In the genomic region with DNA sequence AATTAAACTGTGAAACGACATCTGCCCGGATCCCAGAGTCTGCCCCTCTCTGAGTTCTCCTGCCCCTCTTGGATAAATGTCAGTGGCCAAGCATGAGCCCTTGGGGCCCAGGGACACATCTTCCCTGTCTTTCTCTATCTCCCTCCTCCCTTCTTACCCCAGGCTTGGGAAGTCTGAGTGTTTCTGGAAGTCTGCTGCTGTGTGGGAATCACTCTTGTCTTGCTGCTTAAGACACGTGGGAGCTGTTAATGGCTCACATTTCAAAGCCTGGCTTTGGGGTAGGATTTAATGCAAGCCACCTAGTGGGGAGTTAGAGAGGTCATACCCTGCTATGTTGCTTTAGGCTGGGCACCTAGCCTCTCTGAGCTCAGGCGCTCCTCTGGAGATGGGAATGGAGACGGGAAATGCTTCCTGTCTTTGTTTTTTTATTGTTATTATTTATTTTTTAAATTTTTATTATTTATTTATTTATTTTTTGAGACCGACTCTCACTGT, we compare ENCODE assay signal across 1 cellular context.
TF ChIP-seq lines count a peak whose summit lies in the region.

No MANE protein-coding gene starts in this region.

TF ChIP-seq in K562, 482 proteins besides CTCF, POLR2A, EP300 and RAD21 (continued from another document and continues in another):
- TF ChIP-seq JUN (IDR thresholded peaks at IDR 0.05; ENCODE audit: borderline replicate concordance, low read depth, low read length) (peak; percentile 24; the same call in 1 of the 2 replicates), JUN (CRISPR knock-in tag; IDR thresholded peaks at IDR 0.05; ENCODE audit: borderline replicate concordance) (no peak), MXI1 (IDR thresholded peaks at IDR 0.05; ENCODE audit: low read depth, low read length) (0 out of 2 replicates have a peak, but pooled peaks have one; percentile 60), CC2D1A (IDR thresholded peaks at IDR 0.05) (0 out of 2 replicates have a peak, but pooled peaks have one; percentile 18), KAT8 (IDR thresholded peaks at IDR 0.05; ENCODE audit: low read depth) (no peak), CBX3 (IDR thresholded peaks at IDR 0.05; ENCODE audit: borderline replicate concordance in 1 of 2, low read length in 2 of 2) (peak in 1 of 2 experiments; percentile 76; a peak in 1 of 3 replicates), PHB2 (IDR thresholded peaks at IDR 0.05; ENCODE audit: low read depth) (no peak), ETV6 (IDR thresholded peaks at IDR 0.05; ENCODE audit: borderline replicate concordance in 1 of 2, low read depth in 2 of 2, low read length in 1 of 2) (no peak), ETV6 (CRISPR knock-in tag; IDR thresholded peaks at IDR 0.05; ENCODE audit: borderline replicate concordance) (no peak), MEF2A (IDR thresholded peaks at IDR 0.05; ENCODE audit: control insufficient read depth, low read depth, low read length) (no peak), CREM (IDR thresholded peaks at IDR 0.05; ENCODE audit: low read depth) (0 out of 2 replicates have a peak, but pooled peaks have one; percentile 13), NBN (IDR thresholded peaks at IDR 0.05; ENCODE audit: low read depth) (0 out of 2 replicates have a peak, but pooled peaks have one; percentile 15), U2AF2 (optimal IDR thresholded peaks at IDR 0.05; ENCODE audit: low read depth, low read length) (no peak), TAF1 (IDR thresholded peaks at IDR 0.05; ENCODE audit: control insufficient read depth, extremely low read depth, insufficient read depth, low read length, severe bottlenecking) (peak; percentile 63), CREBBP (IDR thresholded peaks at IDR 0.05; ENCODE audit: low read depth, low read length) (no peak), ZNF143 (CRISPR knock-in tag; IDR thresholded peaks at IDR 0.05) (no peak), NUFIP1 (IDR thresholded peaks at IDR 0.05; ENCODE audit: partially characterized antibody) (peak; percentile 41), SMARCC2 (IDR thresholded peaks at IDR 0.05; ENCODE audit: low read depth) (no peak), POU5F1 (IDR thresholded peaks at IDR 0.05; ENCODE audit: borderline replicate concordance, low read depth, low read length, partially characterized antibody) (no peak), SMAD3 (CRISPR knock-in tag; conservative IDR thresholded peaks at IDR 0.05) (no peak), EZH2 (IDR thresholded peaks at IDR 0.05; ENCODE audit: borderline replicate concordance, low read depth, low read length) (no peak), PCBP2 (IDR thresholded peaks at IDR 0.05; ENCODE audit: low read depth, low read length, poor library complexity, severe bottlenecking) (no peak), ZNF584 (CRISPR knock-in tag; IDR thresholded peaks at IDR 0.05; ENCODE audit: low read depth) (no peak), ZNF3 (CRISPR knock-in tag; IDR thresholded peaks at IDR 0.05) (no peak), MECOM (CRISPR knock-in tag; IDR thresholded peaks at IDR 0.05) (peak; percentile 75), HNRNPH1 (optimal IDR thresholded peaks at IDR 0.05; ENCODE audit: low read depth, low read length) (no peak), GATAD2B (IDR thresholded peaks at IDR 0.05; ENCODE audit: borderline replicate concordance) (no peak), ZNF717 (CRISPR knock-in tag; IDR thresholded peaks at IDR 0.05) (no peak), ZNF24 (IDR thresholded peaks at IDR 0.05) (no peak; the same call in 1 of the 2 replicates), MYNN (IDR thresholded peaks at IDR 0.05) (no peak), MYNN (CRISPR knock-in tag; IDR thresholded peaks at IDR 0.05) (no peak), CEBPB (tag; IDR thresholded peaks at IDR 0.05) (peak; percentile 4; the same call in 1 of the 2 replicates), ZNF785 (CRISPR knock-in tag; IDR thresholded peaks at IDR 0.05) (no peak), ZNF778 (CRISPR knock-in tag; IDR thresholded peaks at IDR 0.05) (no peak), BACH1 (tag; IDR thresholded peaks at IDR 0.05) (no peak), KLF13 (tag; IDR thresholded peaks at IDR 0.05; ENCODE audit: borderline replicate concordance, low read depth) (no peak), NFXL1 (CRISPR knock-in tag; IDR thresholded peaks at IDR 0.05) (no peak), ZNF239 (CRISPR knock-in tag; IDR thresholded peaks at IDR 0.05) (no peak), GABPB2 (CRISPR knock-in tag; conservative IDR thresholded peaks at IDR 0.05) (no peak)
- TF ChIP-seq, protein P1, sequence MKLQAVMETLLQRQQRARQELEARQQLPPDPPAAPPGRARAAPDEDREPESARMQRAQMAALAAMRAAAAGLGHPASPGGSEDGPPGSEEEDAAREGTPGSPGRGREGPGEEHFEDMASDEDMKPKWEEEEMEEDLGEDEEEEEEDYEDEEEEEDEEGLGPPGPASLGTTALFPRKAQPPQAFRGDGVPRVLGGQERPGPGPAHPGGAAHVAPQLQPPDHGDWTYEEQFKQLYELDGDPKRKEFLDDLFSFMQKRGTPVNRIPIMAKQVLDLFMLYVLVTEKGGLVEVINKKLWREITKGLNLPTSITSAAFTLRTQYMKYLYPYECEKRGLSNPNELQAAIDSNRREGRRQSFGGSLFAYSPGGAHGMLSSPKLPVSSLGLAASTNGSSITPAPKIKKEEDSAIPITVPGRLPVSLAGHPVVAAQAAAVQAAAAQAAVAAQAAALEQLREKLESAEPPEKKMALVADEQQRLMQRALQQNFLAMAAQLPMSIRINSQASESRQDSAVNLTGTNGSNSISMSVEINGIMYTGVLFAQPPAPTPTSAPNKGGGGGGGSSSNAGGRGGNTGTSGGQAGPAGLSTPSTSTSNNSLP (IDR thresholded peaks at IDR 0.05; ENCODE audit: borderline replicate concordance, low read depth, low read length) = peak; percentile 91; the same call in 1 of the 2 replicates
- TF ChIP-seq, protein P2, sequence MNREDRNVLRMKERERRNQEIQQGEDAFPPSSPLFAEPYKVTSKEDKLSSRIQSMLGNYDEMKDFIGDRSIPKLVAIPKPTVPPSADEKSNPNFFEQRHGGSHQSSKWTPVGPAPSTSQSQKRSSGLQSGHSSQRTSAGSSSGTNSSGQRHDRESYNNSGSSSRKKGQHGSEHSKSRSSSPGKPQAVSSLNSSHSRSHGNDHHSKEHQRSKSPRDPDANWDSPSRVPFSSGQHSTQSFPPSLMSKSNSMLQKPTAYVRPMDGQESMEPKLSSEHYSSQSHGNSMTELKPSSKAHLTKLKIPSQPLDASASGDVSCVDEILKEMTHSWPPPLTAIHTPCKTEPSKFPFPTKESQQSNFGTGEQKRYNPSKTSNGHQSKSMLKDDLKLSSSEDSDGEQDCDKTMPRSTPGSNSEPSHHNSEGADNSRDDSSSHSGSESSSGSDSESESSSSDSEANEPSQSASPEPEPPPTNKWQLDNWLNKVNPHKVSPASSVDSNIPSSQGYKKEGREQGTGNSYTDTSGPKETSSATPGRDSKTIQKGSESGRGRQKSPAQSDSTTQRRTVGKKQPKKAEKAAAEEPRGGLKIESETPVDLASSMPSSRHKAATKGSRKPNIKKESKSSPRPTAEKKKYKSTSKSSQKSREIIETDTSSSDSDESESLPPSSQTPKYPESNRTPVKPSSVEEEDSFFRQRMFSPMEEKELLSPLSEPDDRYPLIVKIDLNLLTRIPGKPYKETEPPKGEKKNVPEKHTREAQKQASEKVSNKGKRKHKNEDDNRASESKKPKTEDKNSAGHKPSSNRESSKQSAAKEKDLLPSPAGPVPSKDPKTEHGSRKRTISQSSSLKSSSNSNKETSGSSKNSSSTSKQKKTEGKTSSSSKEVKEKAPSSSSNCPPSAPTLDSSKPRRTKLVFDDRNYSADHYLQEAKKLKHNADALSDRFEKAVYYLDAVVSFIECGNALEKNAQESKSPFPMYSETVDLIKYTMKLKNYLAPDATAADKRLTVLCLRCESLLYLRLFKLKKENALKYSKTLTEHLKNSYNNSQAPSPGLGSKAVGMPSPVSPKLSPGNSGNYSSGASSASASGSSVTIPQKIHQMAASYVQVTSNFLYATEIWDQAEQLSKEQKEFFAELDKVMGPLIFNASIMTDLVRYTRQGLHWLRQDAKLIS (CRISPR knock-in tag; IDR thresholded peaks at IDR 0.05) = 0 out of 2 replicates have a peak, but pooled peaks have one; percentile 58
- TF ChIP-seq, protein P3, sequence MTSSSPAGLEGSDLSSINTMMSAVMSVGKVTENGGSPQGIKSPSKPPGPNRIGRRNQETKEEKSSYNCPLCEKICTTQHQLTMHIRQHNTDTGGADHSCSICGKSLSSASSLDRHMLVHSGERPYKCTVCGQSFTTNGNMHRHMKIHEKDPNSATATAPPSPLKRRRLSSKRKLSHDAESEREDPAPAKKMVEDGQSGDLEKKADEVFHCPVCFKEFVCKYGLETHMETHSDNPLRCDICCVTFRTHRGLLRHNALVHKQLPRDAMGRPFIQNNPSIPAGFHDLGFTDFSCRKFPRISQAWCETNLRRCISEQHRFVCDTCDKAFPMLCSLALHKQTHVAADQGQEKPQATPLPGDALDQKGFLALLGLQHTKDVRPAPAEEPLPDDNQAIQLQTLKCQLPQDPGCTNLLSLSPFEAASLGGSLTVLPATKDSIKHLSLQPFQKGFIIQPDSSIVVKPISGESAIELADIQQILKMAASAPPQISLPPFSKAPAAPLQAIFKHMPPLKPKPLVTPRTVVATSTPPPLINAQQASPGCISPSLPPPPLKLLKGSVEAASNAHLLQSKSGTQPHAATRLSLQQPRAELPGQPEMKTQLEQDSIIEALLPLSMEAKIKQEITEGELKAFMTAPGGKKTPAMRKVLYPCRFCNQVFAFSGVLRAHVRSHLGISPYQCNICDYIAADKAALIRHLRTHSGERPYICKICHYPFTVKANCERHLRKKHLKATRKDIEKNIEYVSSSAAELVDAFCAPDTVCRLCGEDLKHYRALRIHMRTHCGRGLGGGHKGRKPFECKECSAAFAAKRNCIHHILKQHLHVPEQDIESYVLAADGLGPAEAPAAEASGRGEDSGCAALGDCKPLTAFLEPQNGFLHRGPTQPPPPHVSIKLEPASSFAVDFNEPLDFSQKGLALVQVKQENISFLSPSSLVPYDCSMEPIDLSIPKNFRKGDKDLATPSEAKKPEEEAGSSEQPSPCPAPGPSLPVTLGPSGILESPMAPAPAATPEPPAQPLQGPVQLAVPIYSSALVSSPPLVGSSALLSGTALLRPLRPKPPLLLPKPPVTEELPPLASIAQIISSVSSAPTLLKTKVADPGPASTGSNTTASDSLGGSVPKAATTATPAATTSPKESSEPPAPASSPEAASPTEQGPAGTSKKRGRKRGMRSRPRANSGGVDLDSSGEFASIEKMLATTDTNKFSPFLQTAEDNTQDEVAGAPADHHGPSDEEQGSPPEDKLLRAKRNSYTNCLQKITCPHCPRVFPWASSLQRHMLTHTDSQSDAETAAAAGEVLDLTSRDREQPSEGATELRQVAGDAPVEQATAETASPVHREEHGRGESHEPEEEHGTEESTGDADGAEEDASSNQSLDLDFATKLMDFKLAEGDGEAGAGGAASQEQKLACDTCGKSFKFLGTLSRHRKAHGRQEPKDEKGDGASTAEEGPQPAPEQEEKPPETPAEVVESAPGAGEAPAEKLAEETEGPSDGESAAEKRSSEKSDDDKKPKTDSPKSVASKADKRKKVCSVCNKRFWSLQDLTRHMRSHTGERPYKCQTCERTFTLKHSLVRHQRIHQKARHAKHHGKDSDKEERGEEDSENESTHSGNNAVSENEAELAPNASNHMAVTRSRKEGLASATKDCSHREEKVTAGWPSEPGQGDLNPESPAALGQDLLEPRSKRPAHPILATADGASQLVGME (CRISPR knock-in tag; IDR thresholded peaks at IDR 0.05) = no peak
- TF ChIP-seq, protein P4, sequence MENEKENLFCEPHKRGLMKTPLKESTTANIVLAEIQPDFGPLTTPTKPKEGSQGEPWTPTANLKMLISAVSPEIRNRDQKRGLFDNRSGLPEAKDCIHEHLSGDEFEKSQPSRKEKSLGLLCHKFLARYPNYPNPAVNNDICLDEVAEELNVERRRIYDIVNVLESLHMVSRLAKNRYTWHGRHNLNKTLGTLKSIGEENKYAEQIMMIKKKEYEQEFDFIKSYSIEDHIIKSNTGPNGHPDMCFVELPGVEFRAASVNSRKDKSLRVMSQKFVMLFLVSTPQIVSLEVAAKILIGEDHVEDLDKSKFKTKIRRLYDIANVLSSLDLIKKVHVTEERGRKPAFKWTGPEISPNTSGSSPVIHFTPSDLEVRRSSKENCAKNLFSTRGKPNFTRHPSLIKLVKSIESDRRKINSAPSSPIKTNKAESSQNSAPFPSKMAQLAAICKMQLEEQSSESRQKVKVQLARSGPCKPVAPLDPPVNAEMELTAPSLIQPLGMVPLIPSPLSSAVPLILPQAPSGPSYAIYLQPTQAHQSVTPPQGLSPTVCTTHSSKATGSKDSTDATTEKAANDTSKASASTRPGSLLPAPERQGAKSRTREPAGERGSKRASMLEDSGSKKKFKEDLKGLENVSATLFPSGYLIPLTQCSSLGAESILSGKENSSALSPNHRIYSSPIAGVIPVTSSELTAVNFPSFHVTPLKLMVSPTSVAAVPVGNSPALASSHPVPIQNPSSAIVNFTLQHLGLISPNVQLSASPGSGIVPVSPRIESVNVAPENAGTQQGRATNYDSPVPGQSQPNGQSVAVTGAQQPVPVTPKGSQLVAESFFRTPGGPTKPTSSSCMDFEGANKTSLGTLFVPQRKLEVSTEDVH (IDR thresholded peaks at IDR 0.05; ENCODE audit: low read depth, partially characterized antibody) = no peak
- TF ChIP-seq, protein P5, sequence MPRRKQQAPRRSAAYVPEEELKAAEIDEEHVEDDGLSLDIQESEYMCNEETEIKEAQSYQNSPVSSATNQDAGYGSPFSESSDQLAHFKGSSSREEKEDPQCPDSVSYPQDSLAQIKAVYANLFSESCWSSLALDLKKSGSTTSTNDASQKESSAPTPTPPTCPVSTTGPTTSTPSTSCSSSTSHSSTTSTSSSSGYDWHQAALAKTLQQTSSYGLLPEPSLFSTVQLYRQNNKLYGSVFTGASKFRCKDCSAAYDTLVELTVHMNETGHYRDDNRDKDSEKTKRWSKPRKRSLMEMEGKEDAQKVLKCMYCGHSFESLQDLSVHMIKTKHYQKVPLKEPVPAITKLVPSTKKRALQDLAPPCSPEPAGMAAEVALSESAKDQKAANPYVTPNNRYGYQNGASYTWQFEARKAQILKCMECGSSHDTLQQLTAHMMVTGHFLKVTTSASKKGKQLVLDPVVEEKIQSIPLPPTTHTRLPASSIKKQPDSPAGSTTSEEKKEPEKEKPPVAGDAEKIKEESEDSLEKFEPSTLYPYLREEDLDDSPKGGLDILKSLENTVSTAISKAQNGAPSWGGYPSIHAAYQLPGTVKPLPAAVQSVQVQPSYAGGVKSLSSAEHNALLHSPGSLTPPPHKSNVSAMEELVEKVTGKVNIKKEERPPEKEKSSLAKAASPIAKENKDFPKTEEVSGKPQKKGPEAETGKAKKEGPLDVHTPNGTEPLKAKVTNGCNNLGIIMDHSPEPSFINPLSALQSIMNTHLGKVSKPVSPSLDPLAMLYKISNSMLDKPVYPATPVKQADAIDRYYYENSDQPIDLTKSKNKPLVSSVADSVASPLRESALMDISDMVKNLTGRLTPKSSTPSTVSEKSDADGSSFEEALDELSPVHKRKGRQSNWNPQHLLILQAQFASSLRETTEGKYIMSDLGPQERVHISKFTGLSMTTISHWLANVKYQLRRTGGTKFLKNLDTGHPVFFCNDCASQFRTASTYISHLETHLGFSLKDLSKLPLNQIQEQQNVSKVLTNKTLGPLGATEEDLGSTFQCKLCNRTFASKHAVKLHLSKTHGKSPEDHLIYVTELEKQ (CRISPR knock-in tag; IDR thresholded peaks at IDR 0.05) = no peak
- TF ChIP-seq, protein P6, sequence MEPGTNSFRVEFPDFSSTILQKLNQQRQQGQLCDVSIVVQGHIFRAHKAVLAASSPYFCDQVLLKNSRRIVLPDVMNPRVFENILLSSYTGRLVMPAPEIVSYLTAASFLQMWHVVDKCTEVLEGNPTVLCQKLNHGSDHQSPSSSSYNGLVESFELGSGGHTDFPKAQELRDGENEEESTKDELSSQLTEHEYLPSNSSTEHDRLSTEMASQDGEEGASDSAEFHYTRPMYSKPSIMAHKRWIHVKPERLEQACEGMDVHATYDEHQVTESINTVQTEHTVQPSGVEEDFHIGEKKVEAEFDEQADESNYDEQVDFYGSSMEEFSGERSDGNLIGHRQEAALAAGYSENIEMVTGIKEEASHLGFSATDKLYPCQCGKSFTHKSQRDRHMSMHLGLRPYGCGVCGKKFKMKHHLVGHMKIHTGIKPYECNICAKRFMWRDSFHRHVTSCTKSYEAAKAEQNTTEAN (CRISPR knock-in tag; IDR thresholded peaks at IDR 0.05) = no peak
